Comparison of ENCODE assay signal across 12 cellular contexts in the genomic region with DNA sequence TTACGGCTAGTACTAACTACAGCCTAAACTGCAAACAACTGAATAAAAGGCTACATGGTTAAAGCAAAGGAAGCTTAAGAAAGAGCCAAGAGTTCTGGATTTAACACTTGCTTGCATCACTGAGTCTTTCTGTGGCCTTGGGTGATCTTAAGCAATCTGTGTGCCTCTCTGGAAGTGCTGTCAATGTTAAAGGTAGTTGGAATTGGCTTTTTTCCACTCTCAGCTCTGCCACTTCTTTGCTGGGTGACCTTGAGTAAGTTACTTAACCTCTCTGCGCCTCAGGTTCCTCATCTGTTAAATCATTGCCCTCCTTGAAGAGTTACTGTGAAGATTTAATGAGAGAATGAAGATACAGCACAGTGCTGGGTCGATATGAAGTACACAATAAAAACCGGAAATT. TPM values are rescaled to one million over a fixed set of nuclear protein-coding genes. Genes with fewer than 3 reads are reported as not detected.
DNase-seq lines count a peak whose midpoint lies in the region; TF ChIP-seq lines count a peak whose summit lies in the region.
"Had no signal": no experiment of that assay in that cellular context is flagged by ENCODE, and none has a peak within 500 bp of the region (broad histone marks: within the 10 kb centered on the region; RNA-seq: fewer than 3 reads in every experiment).

No MANE protein-coding gene starts in this region.

- H3K27ac ChIP-seq in cingulate gyrus (ENCODE audit: low read depth, low read length) (peak overlapping the region; percentile 50), tibial nerve (peak overlapping the region in 3 of 4 donors; percentile 35 to 78 (median 48))

- no peaks in the 10 kb centered on the region for H3K9me3 ChIP-seq in mucosa of stomach (ENCODE audit: control insufficient read depth, low read length)
- H3K9me3 ChIP-seq in tibial nerve, result no peaks in the 10 kb centered on the region

- DNase-seq in NOMO-1 (lab: John Stamatoyannopoulos, UW; ENCODE audit: unreplicated experiment in 2 of 2), result peak; percentile 15 to 33
- DNase-seq in NOMO-1 treated with dmso at 0.1 percent for 144 hours (lab: John Stamatoyannopoulos, UW; ENCODE audit: unreplicated experiment), result no peak
- no peak for DNase-seq in tibial nerve (ENCODE audit: low spot score in 2 of 2)
- DNase-seq in NCI-H1417 (lab: John Stamatoyannopoulos, UW), result no peak
- DNase-seq in NCI-H2029 treated with DMSO at 0.1 percent for 48 hours (lab: John Stamatoyannopoulos, UW), result no peak
- no peak for DNase-seq in mesenteric fat pad (ENCODE audit: low spot score)
- DNase-seq: activated CD4-positive, alpha-beta T cell treated with anti-CD3 and anti-CD28 coated beads, Interleukin-2, amount 50 U/mL, for 48 hours; T-helper 2 cell had no signal

- peak overlapping the region; percentile 22 for H3K9ac ChIP-seq in mucosa of stomach (ENCODE audit: low read length)

- H3K27me3 ChIP-seq in mucosa of stomach (ENCODE audit: control insufficient read depth, insufficient read depth, low read length), result no peaks in the 10 kb centered on the region
- no peaks in the 10 kb centered on the region for H3K27me3 ChIP-seq in tibial nerve

- TF ChIP-seq CTCF in tibial nerve (IDR thresholded peaks at IDR 0.05), result no peak

- no peak for TF ChIP-seq POLR2A in tibial nerve (IDR thresholded peaks at IDR 0.05)

- no peak for TF ChIP-seq EP300 in tibial nerve (IDR thresholded peaks at IDR 0.05)

- 58 to 63% methylated on average over 4 of the region's 4 CpGs for WGBS in tibial nerve, 2 donors

- no peaks in the 10 kb centered on the region for H3K36me3 ChIP-seq in mucosa of stomach (ENCODE audit: control insufficient read depth, insufficient read depth, low read length)
- no peaks in the 10 kb centered on the region for H3K36me3 ChIP-seq in tibial nerve

- H3K4me3 ChIP-seq in mucosa of stomach (ENCODE audit: low read length), result peak overlapping the region; percentile 2
- H3K4me3 ChIP-seq in tibial nerve, result no peak overlapping the region
- H3K4me3 ChIP-seq: K562 had no signal

- H3K4me1 ChIP-seq in mucosa of stomach (ENCODE audit: control insufficient read depth, insufficient read depth, low read length), result peaks cover 70% of the 10 kb centered on the region
- peaks cover 0 to 36% (median 26%) of the 10 kb centered on the region in 4 donors for H3K4me1 ChIP-seq in tibial nerve

RNA-seq across cellular contexts. Expression of a gene that starts 15.7 kb away (rescaled TPM):
- total RNA-seq in tibial nerve (10 to 100 TPM in 1 of 4 donors, 1 to 10 TPM in 3; 2.7 to 10.7 (median 6.0) TPM), mesenteric fat pad (5.5 TPM)
- total RNA-seq: A172 had no signal

Comparison
In these comparisons a context has a peak if more than half of its experiments do, and no peak if none do; other contexts are left out.
1. DNase-seq: peak in NOMO-1 (2 of 2); none in NOMO-1 treated with dmso at 0.1 percent for 144 hours (single experiment), tibial nerve (0 of 2), NCI-H1417 (0 of 3), NCI-H2029 treated with DMSO at 0.1 percent for 48 hours (single experiment) and mesenteric fat pad (single experiment).